ENCODE assay signal across 8 cellular contexts in the genomic region with DNA sequence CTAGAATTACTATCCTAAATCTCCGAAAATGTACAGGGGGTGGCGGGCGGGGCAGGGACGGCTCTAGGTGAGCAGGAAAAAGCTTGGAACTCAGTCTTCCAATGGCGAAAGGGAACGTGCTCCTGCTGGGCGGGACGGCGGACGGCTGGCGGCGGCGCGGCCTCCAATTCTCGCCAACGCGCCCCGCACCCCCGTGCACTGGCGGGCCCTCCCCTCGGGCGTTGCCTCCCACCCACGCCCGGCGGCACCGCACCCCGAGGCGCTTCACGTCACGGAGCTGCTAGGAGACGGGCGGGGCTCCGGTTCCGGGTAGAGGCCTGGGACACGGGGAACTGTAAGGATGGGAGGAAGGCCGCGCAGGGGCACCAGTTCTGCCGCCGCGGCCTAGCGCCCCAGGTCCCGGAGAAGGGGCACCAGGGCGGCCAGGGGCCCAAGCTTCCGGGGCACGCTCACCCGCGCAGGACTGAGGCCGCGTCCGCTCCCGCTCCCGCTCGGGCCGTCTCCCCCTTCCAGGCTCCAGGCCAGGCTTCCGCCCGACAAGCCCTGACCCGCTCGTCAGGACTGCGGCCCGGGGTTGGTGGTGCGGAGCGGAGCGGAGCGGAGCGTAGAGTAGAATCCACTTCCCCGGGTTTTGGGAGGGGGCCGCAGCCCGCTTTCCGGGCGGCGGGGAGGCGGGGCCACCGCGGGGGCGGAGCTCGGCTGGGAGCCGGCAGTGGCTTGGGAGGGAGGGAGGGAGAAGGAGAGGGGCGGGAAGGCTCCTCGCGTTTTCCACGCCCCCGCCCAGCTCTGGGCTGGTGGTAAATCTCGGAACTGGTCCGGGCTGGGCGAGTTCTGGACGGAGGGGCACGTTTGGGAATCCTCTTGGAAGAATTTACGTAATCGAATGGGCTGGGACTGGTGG. TPM values are rescaled to one million over a fixed set of nuclear protein-coding genes. Genes with fewer than 3 reads are reported as not detected.
DNase-seq lines count a peak whose midpoint lies in the region; ATAC-seq, FAIRE-seq and TF ChIP-seq lines count a peak whose summit lies in the region.

DDX59 (minus strand) TSS at position 594 of the 901 bp plus-strand sequence. CDS start 3,167 bp downstream, outside the sequence.

- peak within 1 kb of the TSS; percentile 98 to 100 for H3K27ac ChIP-seq in kidney (ENCODE audit: low read depth in 2 of 2, low read length in 2 of 2)

- peak within 1 kb of the TSS; percentile 91 to 96 for H3K9ac ChIP-seq in kidney (ENCODE audit: low read length in 2 of 2)

- no peaks in the 10 kb centered on the region for H3K9me3 ChIP-seq in kidney (ENCODE audit: control insufficient read depth in 1 of 2, low read length in 2 of 2)

- DNase-seq in AG10803 (ENCODE audit: low read depth) (peak; percentile 98), NCI-H460 (ENCODE audit: extremely low read depth, low read depth) (peak; percentile 99), cerebellar nuclear complex (lab: John Stamatoyannopoulos, UW) (peak; percentile 79 to 85), kidney (peak; percentile 99)
- peak; percentile 91 for DNase-seq in activated CD4-positive, CD25-positive, alpha-beta regulatory T cell treated with anti-CD3 and anti-CD28 coated beads, Interleukin-2, amount 50 U/mL, for 72 hours
- DNase-seq in stimulated activated CD4-positive, alpha-beta T cell treated with anti-CD3 and anti-CD28 coated beads, Interleukin-15, amount 100 ng/mL, for 24 hours: peak; percentile 97

- H3K4me3 ChIP-seq in AG10803 (ENCODE audit: low read length) (peak within 1 kb of the TSS; percentile 75), kidney (ENCODE audit: low read length in 2 of 2) (peak within 1 kb of the TSS; percentile 68 to 78)

- ATAC-seq in GM19043 (IDR thresholded peaks at IDR 0.05; ENCODE audit: low read depth, unreplicated experiment) (peak; percentile 74), HG03378 (IDR thresholded peaks at IDR 0.05; ENCODE audit: unreplicated experiment) (peak; percentile 72)

- intact Hi-C loops in kidney (cut with DNase I): no loop called here

- TF ChIP-seq CTCF in AG10803 (conservative IDR thresholded peaks at IDR 0.05; ENCODE audit: low read length): no peak
- TF ChIP-seq CTCF in kidney (IDR thresholded peaks at IDR 0.05; ENCODE audit: borderline replicate concordance, extremely low read depth, insufficient read depth): no peak

- FAIRE-seq in kidney (lab: Jason Lieb, UNC): no peak

- peaks cover 0 to 8% of the 10 kb centered on the region in 2 donors for H3K36me3 ChIP-seq in kidney (ENCODE audit: control insufficient read depth in 1 of 2, insufficient read depth in 2 of 2, low read length in 2 of 2)

- peaks cover 8 to 17% of the 10 kb centered on the region in 2 donors for H3K4me1 ChIP-seq in kidney (ENCODE audit: control insufficient read depth in 1 of 2, insufficient read depth in 1 of 2, low read depth in 1 of 2, low read length in 2 of 2)

RNA-seq across cellular contexts. Expression of gene DDX59, which starts in this region (rescaled TPM):
- 46.0 and 54.2 TPM in 2 replicates for total RNA-seq in NCI-H460 (2014; rRNA removed; shearing (Covaris generic))
- 38.2 and 43.4 TPM in 2 replicates for polyA plus RNA-seq in NCI-H460 (2014; cell fraction: nucleus; rRNA removed)
- total RNA-seq in kidney: 20.8 TPM
- polyA plus RNA-seq in kidney (ENCODE audit: insufficient read depth, low read depth, low replicate concordance): 18.2 TPM

Comparison
In these comparisons a context has a peak if more than half of its experiments do, and no peak if none do; other contexts are left out.
1. Peak in every context shown above with its lines: DNase-seq, ATAC-seq, H3K4me3 ChIP-seq and H3K27ac ChIP-seq.